7 cellular contexts compared by ENCODE assay signal in genomic region chr11:63768232-63769043, GRCh38. TPM values are rescaled to one million over a fixed set of nuclear protein-coding genes. Genes with fewer than 3 reads are reported as not detected.
A peak's percentile ranks its signal among the peaks of the same experiment; 100 is the strongest.
DNase-seq lines count a peak whose midpoint lies in the region; ATAC-seq lines count a peak whose summit lies in the region.

TSS of gene ZFTA (minus strand) at chr11:63768775. CDS start at chr11:63768622, 153 bp downstream.

- H3K9me3 ChIP-seq in mononuclear cell (ENCODE audit: low read depth, low read length), result no peaks in the 10 kb centered on the region

- peaks cover 21% of the 10 kb centered on the region for H3K27me3 ChIP-seq in mononuclear cell (ENCODE audit: insufficient read depth, low read length)

- peaks cover 19% of the 10 kb centered on the region for H3K4me1 ChIP-seq in mononuclear cell (ENCODE audit: insufficient read depth, low read length)

- ATAC-seq in GM18511 (IDR thresholded peaks at IDR 0.05; ENCODE audit: unreplicated experiment) (peak; percentile 67), HG03039 (IDR thresholded peaks at IDR 0.05; ENCODE audit: unreplicated experiment) (peak; percentile 49)

- DNase-seq in NCI-H748 treated with DMSO at 0.1 percent for 48 hours (lab: John Stamatoyannopoulos, UW) (peak; percentile 10), epidermal melanocyte (ENCODE audit: insufficient read length, low spot score) (peak; percentile 69)
- DNase-seq in activated CD8-positive, alpha-beta memory T cell treated with anti-CD3 and anti-CD28 coated beads, Interleukin-2, amount 50 U/mL, for 48 hours, result peak; percentile 91
- peak; percentile 39 to 54 for DNase-seq in stimulated activated CD8-positive, alpha-beta memory T cell treated with anti-CD3 and anti-CD28 coated beads, Interleukin-7, amount 100 ng/mL, for 1 hour (ENCODE audit: low read depth in 2 of 2)

- H3K4me3 ChIP-seq in mononuclear cell (ENCODE audit: low read length), result peak within 1 kb of the TSS; percentile 66

RNA-seq across cellular contexts. Expression of gene ZFTA, which starts in this region (rescaled TPM):
- total RNA-seq in mononuclear cell, result 2.6 TPM

Comparison
In these comparisons a context has a peak if more than half of its experiments do, and no peak if none do; other contexts are left out.
1. Peak in every context shown above with its lines: DNase-seq, ATAC-seq and H3K4me3 ChIP-seq.
2. DNase-seq: peak in every context shown above with its lines; median percentile 91 in activated CD8-positive, alpha-beta memory T cell treated with anti-CD3 and anti-CD28 coated beads, Interleukin-2, amount 50 U/mL, for 48 hours; 69 in epidermal melanocyte; 46 in stimulated activated CD8-positive, alpha-beta memory T cell treated with anti-CD3 and anti-CD28 coated beads, Interleukin-7, amount 100 ng/mL, for 1 hour; 10 in NCI-H748 treated with DMSO at 0.1 percent for 48 hours.